In the genomic region with DNA sequence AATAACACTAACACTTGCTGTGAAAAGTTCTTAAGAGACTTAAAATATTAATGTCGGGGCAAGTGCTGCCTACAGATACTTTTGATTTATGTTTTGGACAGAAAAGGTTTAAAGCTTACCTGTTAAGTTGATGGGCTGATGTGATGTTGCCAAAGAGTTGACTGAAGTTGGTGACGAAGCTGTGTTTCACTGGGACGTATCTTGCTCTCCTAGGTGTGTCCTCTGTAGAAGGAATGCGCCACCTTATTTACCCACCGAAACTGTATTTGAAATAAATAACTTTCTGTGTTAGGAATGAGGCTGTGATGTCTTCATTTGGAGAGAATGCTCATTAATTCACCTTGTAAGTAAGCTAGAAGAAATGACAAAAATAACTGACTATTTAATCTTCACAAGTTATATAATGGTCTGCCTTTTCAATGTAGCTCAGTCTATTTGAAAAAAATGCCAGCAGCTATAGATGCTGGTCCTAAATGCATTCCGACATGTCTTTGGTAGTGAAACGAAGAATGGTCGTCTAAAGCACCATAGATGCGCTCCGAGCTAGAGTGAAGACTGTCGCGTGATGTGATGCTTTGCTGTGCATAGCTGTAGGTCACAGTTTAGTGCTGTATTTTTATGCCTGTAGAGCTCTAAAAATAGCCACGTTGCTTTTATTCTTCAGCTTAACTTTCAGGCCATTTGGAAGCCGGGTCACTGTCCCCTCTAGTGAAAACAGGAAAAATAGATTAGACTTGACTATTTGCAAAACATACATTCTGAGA, we compare ENCODE assay signal across 1 cellular context.
A peak's percentile ranks its signal among the peaks of the same experiment; 100 is the strongest.
TF ChIP-seq lines count a peak whose summit lies in the region.

A gene (minus strand): TSS at position 557 of the 764 bp plus-strand sequence. CDS start 834 bp downstream, outside the sequence.

TF ChIP-seq in HepG2, 621 proteins besides CTCF, POLR2A, EP300 and RAD21:
- TF ChIP-seq ZNF543 (CRISPR knock-in tag; IDR thresholded peaks at IDR 0.05) (no peak), CBX2 (IDR thresholded peaks at IDR 0.05; ENCODE audit: low read depth, low read length) (0 out of 2 replicates have a peak, but pooled peaks have one; percentile 17), CBX2 (CRISPR knock-in tag; IDR thresholded peaks at IDR 0.05; ENCODE audit: low read depth) (no peak), MAFF (IDR thresholded peaks at IDR 0.05; ENCODE audit: low read depth, low read length) (0 out of 2 replicates have a peak, but pooled peaks have one; percentile 7)
